18 cellular contexts compared by ENCODE assay signal in genomic region chr7:43844257-43844656, GRCh38.
"Had no signal": no experiment of that assay in that cellular context is flagged by ENCODE, and none has a peak within 500 bp of the region (broad histone marks: within the 10 kb centered on the region; RNA-seq: fewer than 3 reads in every experiment).

No MANE protein-coding gene starts in this region.

- H3K27me3 ChIP-seq: left lung, suprapubic skin, vagina had no signal

- H3K4me3 ChIP-seq: left lung, suprapubic skin, vagina had no signal

- ATAC-seq: left lung had no signal

- H3K4me3 Mint-ChIP-seq: activated T-cell treated with anti-CD3 and anti-CD28 coated beads, Interleukin-2, amount 50 U/mL, for 24 hours; dendritic cell treated with granulocyte-macrophage colony-stimulating factor and Interleukin-4, amounts not matched to agents 40 ng/mL and 50 ng/mL, for 4 days; nephron; stimulated activated naive CD8-positive, alpha-beta T cell treated with anti-CD3 and anti-CD28 coated beads, Interleukin-15, Interleukin-2, amounts not matched to agents 100 ng/mL and 50 ng/mL, for 24 hours; T-helper 1 cell treated with Interleukin-12 subunit alpha and Interleukin-12 subunit beta and Interleukin-4 antibody, amounts not matched to agents 30 μg/mL and 1 μg/mL, for 36 hours had no signal

- H3K9me3 ChIP-seq: left lung, suprapubic skin, vagina had no signal

- H3K36me3 ChIP-seq: left lung, suprapubic skin, vagina had no signal

- DNase-seq: activated effector memory CD4-positive, alpha-beta T cell treated with Interleukin-2 at 50 U/mL for 16 hours; activated naive CD4-positive, alpha-beta T cell treated with anti-CD3 and anti-CD28 coated beads, Interleukin-2, amount 50 U/mL, for 16 hours; activated T-cell treated with anti-CD3 and anti-CD28 coated beads, Interleukin-2, amount 50 U/mL, for 24 hours; effector memory CD4-positive, alpha-beta T cell; foreskin fibroblast; hypothalamus; kidney; left lung; mammary epithelial cell; midbrain; stimulated activated CD4-positive, alpha-beta T cell treated with anti-CD3 and anti-CD28 coated beads, Interleukin-2, amount 100 ng/mL, for 24 hours; trophoblast cell had no signal

- H3K27ac ChIP-seq: left lung, suprapubic skin, vagina had no signal

- H3K4me1 ChIP-seq: suprapubic skin, vagina had no signal

- H3K9me3 Mint-ChIP-seq: activated T-cell treated with anti-CD3 and anti-CD28 coated beads, Interleukin-2, amount 50 U/mL, for 24 hours; dendritic cell treated with granulocyte-macrophage colony-stimulating factor and Interleukin-4, amounts not matched to agents 40 ng/mL and 50 ng/mL, for 4 days; nephron; stimulated activated naive CD8-positive, alpha-beta T cell treated with anti-CD3 and anti-CD28 coated beads, Interleukin-15, Interleukin-2, amounts not matched to agents 100 ng/mL and 50 ng/mL, for 24 hours; T-helper 1 cell treated with Interleukin-12 subunit alpha and Interleukin-12 subunit beta and Interleukin-4 antibody, amounts not matched to agents 30 μg/mL and 1 μg/mL, for 36 hours had no signal

- H3K27ac Mint-ChIP-seq: activated T-cell treated with anti-CD3 and anti-CD28 coated beads, Interleukin-2, amount 50 U/mL, for 24 hours; dendritic cell treated with granulocyte-macrophage colony-stimulating factor and Interleukin-4, amounts not matched to agents 40 ng/mL and 50 ng/mL, for 4 days; nephron; stimulated activated naive CD8-positive, alpha-beta T cell treated with anti-CD3 and anti-CD28 coated beads, Interleukin-15, Interleukin-2, amounts not matched to agents 100 ng/mL and 50 ng/mL, for 24 hours; T-helper 1 cell treated with Interleukin-12 subunit alpha and Interleukin-12 subunit beta and Interleukin-4 antibody, amounts not matched to agents 30 μg/mL and 1 μg/mL, for 36 hours had no signal

- H3K4me1 Mint-ChIP-seq: nephron had no signal
